In the genomic region with DNA sequence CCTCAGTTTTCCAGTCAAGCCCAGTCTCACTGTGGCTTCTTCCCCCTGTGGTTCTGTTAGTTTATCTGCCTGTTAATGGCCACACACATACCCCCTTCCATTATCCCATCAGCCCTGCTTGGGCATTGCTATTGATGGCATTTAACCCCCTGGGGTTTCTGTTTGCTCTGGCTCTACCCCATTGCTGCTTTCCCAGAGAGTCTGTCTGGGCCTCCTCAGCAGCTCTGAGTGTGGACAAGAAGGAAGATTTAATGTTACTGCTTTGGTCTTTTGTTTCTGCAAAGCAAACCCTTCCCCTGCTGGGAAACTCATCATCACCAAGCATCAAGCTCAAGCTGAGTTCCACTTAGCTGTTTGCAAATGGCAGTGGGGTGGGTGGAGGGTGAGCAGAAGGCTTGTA, we compare ENCODE assay signal across 16 cellular contexts.
A peak's percentile ranks its signal among the peaks of the same experiment; 100 is the strongest.
DNase-seq lines count a peak whose midpoint lies in the region; FAIRE-seq and TF ChIP-seq lines count a peak whose summit lies in the region.
"Had no signal": no experiment of that assay in that cellular context is flagged by ENCODE, and none has a peak within 500 bp of the region (broad histone marks: within the 10 kb centered on the region; RNA-seq: fewer than 3 reads in every experiment).

No MANE protein-coding gene starts in this region.

- no peak overlapping the region for H3K27ac Mint-ChIP-seq in CD8-positive, alpha-beta memory T cell
- H3K27ac Mint-ChIP-seq: CD8-positive, alpha-beta T cell had no signal

- no peak overlapping the region for H2AFZ ChIP-seq in H1 (ENCODE audit: low read length)
- no peak overlapping the region for H2AFZ ChIP-seq in mesenchymal stem cell (ENCODE audit: low read depth, low read length)

- H4K5ac ChIP-seq in H1 (ENCODE audit: insufficient read length, low read depth, low read length) (no peak overlapping the region), mesendoderm (ENCODE audit: low read length) (no peak overlapping the region)

- H2BK15ac ChIP-seq in H1 (ENCODE audit: low read length) (no peak overlapping the region), mesendoderm (replicated peaks; ENCODE audit: low read depth) (no peak overlapping the region), mesenchymal stem cell (ENCODE audit: low read depth, poor library complexity, severe bottlenecking) (no peak overlapping the region)

- H3K4me3 Mint-ChIP-seq in CD8-positive, alpha-beta memory T cell, result no peak overlapping the region
- H3K4me3 Mint-ChIP-seq: CD8-positive, alpha-beta T cell had no signal

- DNase-seq in NCI-H187 treated with DMSO at 0.1 percent for 48 hours (lab: John Stamatoyannopoulos, UW) (peak; percentile 35), H1 (ENCODE audit: low read depth in 1 of 2, low spot score in 2 of 2) (peak in 1 of 2 experiments; percentile 70), mesendoderm (peak; percentile 91), LoVo (ENCODE audit: low spot score) (no peak), mesenchymal stem cell (no peak)
- DNase-seq in CD8-positive, alpha-beta memory T cell, result no peak
- DNase-seq: BE2C; CD8-positive, alpha-beta T cell; HCEC 1CT; NCI-H1930; NCI-H226; NCI-H82; SIG-M5; T-helper 2 cell had no signal

- no peaks in the 10 kb centered on the region for H3K4me1 Mint-ChIP-seq in CD8-positive, alpha-beta memory T cell

- no peak overlapping the region for H2AK5ac ChIP-seq in H1 (ENCODE audit: low read depth, low read length)
- no peak overlapping the region for H2AK5ac ChIP-seq in mesendoderm (ENCODE audit: low read length)
- H2AK5ac ChIP-seq in mesenchymal stem cell (ENCODE audit: low read length, severe bottlenecking), result no peak overlapping the region

- no peaks in the 10 kb centered on the region for H3K23me2 ChIP-seq in H1 (ENCODE audit: low read depth, low read length)

- H3K9me3 ChIP-seq in HEK293 (ENCODE audit: control insufficient read depth, insufficient read depth, low read depth, low read length) (no peaks in the 10 kb centered on the region), H1 (ENCODE audit: insufficient read depth in 2 of 2, low read depth in 1 of 2, low read length in 1 of 2) (peaks cover 0 to 10% of the 10 kb centered on the region in 2 experiments; a peak in 1 of 4 replicates), mesenchymal stem cell (ENCODE audit: control insufficient read depth, low read length) (no peaks in the 10 kb centered on the region)
- H3K9me3 ChIP-seq in CD8-positive, alpha-beta memory T cell (ENCODE audit: low read length), result no peaks in the 10 kb centered on the region

- no peak overlapping the region for H2BK12ac ChIP-seq in H1 (ENCODE audit: low read depth, low read length)
- no peak overlapping the region for H2BK12ac ChIP-seq in mesenchymal stem cell (ENCODE audit: low read length in 2 of 2)

- H4K8ac ChIP-seq in H1 (ENCODE audit: extremely low read depth, insufficient read depth, low read length) (no peak overlapping the region), mesendoderm (ENCODE audit: low read depth, low read length) (no peak overlapping the region), mesenchymal stem cell (ENCODE audit: low read length) (no peak overlapping the region)

- H3K4me2 ChIP-seq in H1 (ENCODE audit: insufficient read depth in 1 of 2, low read depth in 2 of 2, low read length in 2 of 2) (peak overlapping the region; percentile 29 to 64), mesendoderm (ENCODE audit: low read length) (no peak overlapping the region), mesenchymal stem cell (ENCODE audit: low read length, poor library complexity, severe bottlenecking) (no peak overlapping the region)

- H3K27ac ChIP-seq in HEK293 (ENCODE audit: extremely low read depth, low read depth, low read length) (no peak overlapping the region), H1 (ENCODE audit: low read depth, low read length) (no peak overlapping the region), mesendoderm (ENCODE audit: low read depth, low read length) (no peak overlapping the region), mesenchymal stem cell (ENCODE audit: low read length, poor library complexity, severe bottlenecking) (no peak overlapping the region)
- H3K27ac ChIP-seq in CD8-positive, alpha-beta memory T cell (ENCODE audit: low read depth, low read length), result no peak overlapping the region

- H2BK120ac ChIP-seq in H1 (replicated peaks; ENCODE audit: low read depth, low read length) (no peak overlapping the region), mesendoderm (ENCODE audit: low read depth, low read length) (no peak overlapping the region), mesenchymal stem cell (ENCODE audit: low read depth, low read length) (no peak overlapping the region)

- H4K91ac ChIP-seq in H1 (replicated peaks; ENCODE audit: insufficient read length, low read length), result no peak overlapping the region
- H4K91ac ChIP-seq in mesenchymal stem cell (ENCODE audit: low read length), result no peak overlapping the region

- H2BK20ac ChIP-seq in H1 (ENCODE audit: low read length), result no peak overlapping the region

- H3K4ac ChIP-seq in H1 (replicated peaks; ENCODE audit: insufficient read length, low read depth, low read length), result no peak overlapping the region
- no peak overlapping the region for H3K4ac ChIP-seq in mesendoderm (ENCODE audit: low read depth, low read length)
- H3K4ac ChIP-seq in mesenchymal stem cell (ENCODE audit: low read depth in 1 of 2, low read length in 2 of 2), result no peak overlapping the region

- peaks cover 3 to 38% of the 10 kb centered on the region in 2 donors for H3K27me3 Mint-ChIP-seq in CD8-positive, alpha-beta memory T cell

- no peak overlapping the region for H3K18ac ChIP-seq in H1 (ENCODE audit: extremely low read depth, low read length)
- H3K18ac ChIP-seq in mesendoderm (ENCODE audit: low read length), result no peak overlapping the region
- H3K18ac ChIP-seq in mesenchymal stem cell (ENCODE audit: low read depth in 1 of 2, low read length in 2 of 2), result no peak overlapping the region

- H3K23ac ChIP-seq in H1 (ENCODE audit: insufficient read length), result no peak overlapping the region
- no peak overlapping the region for H3K23ac ChIP-seq in mesendoderm (ENCODE audit: low read length)
- H3K23ac ChIP-seq in mesenchymal stem cell (ENCODE audit: low read length in 2 of 2), result no peak overlapping the region

- H2BK5ac ChIP-seq in H1 (ENCODE audit: low read depth, low read length) (no peak overlapping the region), mesendoderm (ENCODE audit: low read length) (peak overlapping the region; percentile 41), mesenchymal stem cell (ENCODE audit: low read depth, low read length, poor library complexity, severe bottlenecking) (no peak overlapping the region)

- H3K9ac ChIP-seq in H1 (replicated peaks in 1 of 4; ENCODE audit: extremely low read depth in 1 of 4, low read depth in 3 of 4, low read length in 3 of 4), result no peak overlapping the region
- no peak overlapping the region for H3K9ac ChIP-seq in mesendoderm (ENCODE audit: low read length)
- no peak overlapping the region for H3K9ac ChIP-seq in mesenchymal stem cell (ENCODE audit: low read length)

- TF ChIP-seq CTCF in HEK293 (tag by site-specific recombination; IDR thresholded peaks at IDR 0.05) (no peak), H1 (IDR thresholded peaks at IDR 0.05; ENCODE audit: control extremely low read depth in 1 of 3, insufficient read depth in 1 of 3, low read depth in 1 of 3, low read length in 3 of 3) (no peak)

- TF ChIP-seq EP300 in H1 (IDR thresholded peaks at IDR 0.05; ENCODE audit: borderline replicate concordance in 1 of 2, low read depth in 2 of 2, low read length in 2 of 2), result no peak

- H3K4me1 ChIP-seq in HEK293 (ENCODE audit: control insufficient read depth, insufficient read depth, low read length) (no peaks in the 10 kb centered on the region), H1 (replicated peaks in 1 of 4; ENCODE audit: control insufficient read depth in 3 of 4, insufficient read depth in 4 of 4, low read length in 3 of 4) (peaks cover 4 to 9% (median 7%) of the 10 kb centered on the region in 4 experiments), mesendoderm (ENCODE audit: control insufficient read depth, low read depth, low read length) (peaks cover 14% of the 10 kb centered on the region), mesenchymal stem cell (ENCODE audit: control insufficient read depth, insufficient read depth, low read depth, low read length) (no peaks in the 10 kb centered on the region)
- no peaks in the 10 kb centered on the region for H3K4me1 ChIP-seq in CD8-positive, alpha-beta memory T cell (ENCODE audit: insufficient read depth, low read length)
- H3K4me1 ChIP-seq: BE2C had no signal

- H3K14ac ChIP-seq in H1 (ENCODE audit: insufficient read length) (no peak overlapping the region), mesenchymal stem cell (ENCODE audit: low read length in 2 of 2) (no peak overlapping the region)

- H3K79me1 ChIP-seq in H1 (ENCODE audit: low read depth, low read length), result no peaks in the 10 kb centered on the region
- no peaks in the 10 kb centered on the region for H3K79me1 ChIP-seq in mesendoderm (ENCODE audit: low read length)
- no peaks in the 10 kb centered on the region for H3K79me1 ChIP-seq in mesenchymal stem cell (replicated peaks; ENCODE audit: low read length, poor library complexity, severe bottlenecking)

- H3K79me2 ChIP-seq in H1 (ENCODE audit: control insufficient read depth in 1 of 2, insufficient read depth in 2 of 2, low read length in 2 of 2) (no peaks in the 10 kb centered on the region), mesendoderm (ENCODE audit: control insufficient read depth, insufficient read depth, low read length) (no peaks in the 10 kb centered on the region)

- peaks cover 0 to 3% (median 2%) of the 10 kb centered on the region in 5 donors for H3K9me3 Mint-ChIP-seq in CD8-positive, alpha-beta memory T cell
- H3K9me3 Mint-ChIP-seq: CD8-positive, alpha-beta T cell had no signal

- POLR2A ChIA-PET in HEK293 (lab: Yijun Ruan, JAX), result no interaction called here
- POLR2A ChIA-PET in H1 (lab: Charles Lee; ENCODE audit: partially characterized antibody), result no interaction called here
- POLR2A ChIA-PET in CD8-positive, alpha-beta memory T cell (lab: Charles Lee), result no interaction called here

- H3K27me3 ChIP-seq in H1 (replicated peaks in 1 of 4; ENCODE audit: control insufficient read depth in 3 of 4, extremely low read depth in 1 of 4, insufficient read depth in 3 of 4, low read length in 3 of 4) (peaks cover 11 to 46% (median 28%) of the 10 kb centered on the region in 4 experiments; a peak in 6 of 7 replicates), mesendoderm (ENCODE audit: insufficient read depth, low read length, poor library complexity) (peaks cover 1% of the 10 kb centered on the region), mesenchymal stem cell (ENCODE audit: control insufficient read depth in 1 of 2, insufficient read depth in 1 of 2, low read length in 2 of 2) (no peaks in the 10 kb centered on the region)
- no peaks in the 10 kb centered on the region for H3K27me3 ChIP-seq in CD8-positive, alpha-beta memory T cell (ENCODE audit: insufficient read depth, low read length, poor library complexity, severe bottlenecking)
- H3K27me3 ChIP-seq: BE2C had no signal

- H3K36me3 ChIP-seq in HEK293 (ENCODE audit: control insufficient read depth in 2 of 2, insufficient read depth in 1 of 2, low read length in 2 of 2), result no peaks in the 10 kb centered on the region
- no peaks in the 10 kb centered on the region for H3K36me3 ChIP-seq in H1 (ENCODE audit: control insufficient read depth in 2 of 4, insufficient read depth in 4 of 4, low read length in 3 of 4)
- no peaks in the 10 kb centered on the region for H3K36me3 ChIP-seq in mesendoderm (ENCODE audit: control insufficient read depth, insufficient read depth, low read length)
- no peaks in the 10 kb centered on the region for H3K36me3 ChIP-seq in CD8-positive, alpha-beta memory T cell (ENCODE audit: insufficient read depth, low read length)
- H3K36me3 ChIP-seq in mesenchymal stem cell (ENCODE audit: control insufficient read depth in 1 of 2, insufficient read depth in 2 of 2, low read depth in 1 of 2, low read length in 2 of 2), result no peaks in the 10 kb centered on the region
- H3K36me3 ChIP-seq: BE2C had no signal

- CTCF ChIA-PET in HEK293 (lab: Yijun Ruan, JAX), result no interaction called here
- CTCF ChIA-PET in H1 (lab: Charles Lee; ENCODE audit: partially characterized antibody), result interaction anchor here (1.1 kb wide), 1 partner anchor 94 kb away, joined by 4 read pairs; no protein-coding TSS in a partner anchor
- CTCF ChIA-PET in CD8-positive, alpha-beta memory T cell (lab: Charles Lee), result no interaction called here

- peaks cover 0 to 4% of the 10 kb centered on the region in 2 experiments for H4K20me1 ChIP-seq in H1 (replicated peaks in 1 of 2; ENCODE audit: control insufficient read depth in 1 of 2, insufficient read depth in 2 of 2, low read length in 2 of 2)

- H3K56ac ChIP-seq in H1 (replicated peaks; ENCODE audit: insufficient read length, low read depth, low read length), result no peak overlapping the region
- H3K56ac ChIP-seq in mesendoderm (ENCODE audit: low read length), result peak overlapping the region; percentile 6

- no peak for TF ChIP-seq POLR2A in H1 (IDR thresholded peaks at IDR 0.05; ENCODE audit: control extremely low read depth in 1 of 2, low read depth in 2 of 2, low read length in 2 of 2)

- H3K36me3 Mint-ChIP-seq in CD8-positive, alpha-beta memory T cell, result no peaks in the 10 kb centered on the region
- H3K36me3 Mint-ChIP-seq: CD8-positive, alpha-beta T cell had no signal

- H3K4me3 ChIP-seq in HEK293 (ENCODE audit: low read depth, low read length) (no peak overlapping the region), H1 (ENCODE audit: extremely low read depth in 1 of 4, insufficient read depth in 2 of 4, low read depth in 3 of 4, low read length in 4 of 4) (no peak overlapping the region), mesendoderm (ENCODE audit: low read length) (no peak overlapping the region), mesenchymal stem cell (ENCODE audit: insufficient read depth in 1 of 2, low read depth in 1 of 2, low read length in 2 of 2) (no peak overlapping the region)
- no peak overlapping the region for H3K4me3 ChIP-seq in CD8-positive, alpha-beta memory T cell (ENCODE audit: low read length)

- FAIRE-seq in H1 (lab: Jason Lieb, UNC), result peak; percentile 78
- FAIRE-seq: HTR-8/SVneo had no signal

- peak in 1 of 2 experiments; percentile 14; a peak in 1 of 4 replicates for TF ChIP-seq RAD21 in H1 (IDR thresholded peaks at IDR 0.05 in 1 of 2, conservative IDR thresholded peaks at IDR 0.05 in 1 of 2; ENCODE audit: low read depth in 2 of 2, low read length in 2 of 2)

Comparison
In these comparisons a context has a peak if more than half of its experiments do, and no peak if none do; other contexts are left out.
1. DNase-seq: peak in NCI-H187 treated with DMSO at 0.1 percent for 48 hours (single experiment) and mesendoderm (single experiment); none in CD8-positive, alpha-beta memory T cell (0 of 5), LoVo (single experiment) and mesenchymal stem cell (single experiment).
2. H3K4me2 ChIP-seq: peak in H1 (2 of 2); none in mesendoderm (single experiment) and mesenchymal stem cell (single experiment).